In the genomic region with DNA sequence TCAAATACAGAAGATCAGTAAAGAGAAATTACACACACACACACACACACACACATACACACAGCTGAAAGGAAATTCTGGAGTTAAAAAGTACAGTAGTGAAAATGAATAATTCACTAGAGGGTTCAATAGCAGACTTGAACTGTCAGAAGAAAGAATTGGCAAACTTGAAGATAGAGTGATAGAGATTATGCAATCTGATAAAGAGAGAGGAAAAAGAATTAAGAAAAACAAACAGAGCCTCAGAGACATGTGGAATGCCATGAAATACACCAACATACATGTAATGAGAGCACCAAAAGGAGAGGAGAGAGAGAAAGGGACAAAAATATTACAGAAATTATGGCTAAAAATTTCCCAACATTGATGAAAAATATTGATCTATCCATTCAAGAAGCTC, we compare ENCODE assay signal across 36 cellular contexts.
"Had no signal": no experiment of that assay in that cellular context is flagged by ENCODE, and none has a peak within 500 bp of the region (broad histone marks: within the 10 kb centered on the region; RNA-seq: fewer than 3 reads in every experiment).

No MANE protein-coding gene starts in this region.

- H3K27me3 ChIP-seq: MG63 had no signal

- H3K36me3 ChIP-seq: MG63 had no signal

- DNase-seq: Karpas-422, Kasumi-1, MG63, MM.1S, MV-4-11, NCI-H1048, NCI-H1092, NCI-H1092 treated with DMSO at 0.1 percent for 48 hours, NCI-H1105, NCI-H1105 treated with DMSO at 0.1 percent for 48 hours, NCI-H1417, NCI-H1417 treated with DMSO at 0.1 percent for 48 hours, NCI-H1436, NCI-H1436 treated with DMSO at 0.1 percent for 48 hours, NCI-H146, NCI-H1694, NCI-H1694 treated with DMSO at 0.1 percent for 48 hours, NCI-H187, NCI-H187 treated with DMSO at 0.1 percent for 48 hours, NCI-H1930, NCI-H2029, NCI-H2029 treated with DMSO at 0.1 percent for 48 hours, NCI-H2081, NCI-H2081 treated with DMSO at 0.1 percent for 48 hours, NCI-H2107, NCI-H2171, NCI-H2171 treated with DMSO at 0.1 percent for 48 hours, NCI-H2227 treated with DMSO at 0.1 percent for 48 hours, NCI-H226, NCI-H345, NCI-H446, NCI-H510A, NCI-H510A treated with DMSO at 0.1 percent for 48 hours, NCI-H524, NCI-H524 treated with DMSO at 0.1 percent for 48 hours, NCI-H526 had no signal

- H3K4me3 ChIP-seq: MG63 had no signal
